8 cellular contexts compared by ENCODE assay signal in the genomic region with DNA sequence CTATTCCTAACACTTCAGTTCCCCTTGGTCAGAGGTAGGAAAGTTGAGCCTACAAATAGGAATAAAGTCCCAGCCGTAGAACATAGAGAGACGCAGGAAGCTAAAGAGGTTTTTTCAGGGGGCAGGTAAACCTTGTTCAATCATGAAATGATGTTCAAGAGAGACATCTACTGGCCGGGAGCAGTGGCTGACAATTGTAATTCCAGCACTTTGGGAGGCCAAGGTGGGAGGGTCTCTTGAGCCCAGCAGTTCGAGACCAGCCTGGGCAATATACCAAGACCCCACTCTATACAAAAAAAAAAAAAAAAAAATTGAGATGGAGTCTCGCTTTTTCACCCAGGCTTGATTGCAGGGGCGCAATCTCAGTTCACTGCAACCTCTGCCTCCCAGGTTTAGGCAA.
DNase-seq lines count a peak whose midpoint lies in the region; ATAC-seq and TF ChIP-seq lines count a peak whose summit lies in the region.

No MANE protein-coding gene starts in this region.

- H3K27ac ChIP-seq in ascending aorta, result no peak overlapping the region

- no peak overlapping the region for H3K27ac Mint-ChIP-seq in T-cell
- H3K27ac Mint-ChIP-seq in natural killer cell, result no peak overlapping the region

- peaks cover 0 to 2% of the 10 kb centered on the region in 2 donors for H3K4me1 ChIP-seq in ascending aorta

- peak in 2 of 3 experiments; percentile 29 to 49 for TF ChIP-seq CTCF in ascending aorta (IDR thresholded peaks at IDR 0.05)
- TF ChIP-seq CTCF in natural killer cell (IDR thresholded peaks at IDR 0.05), result no peak

- no peak overlapping the region for H3K4me3 ChIP-seq in ascending aorta

- H3K9me3 ChIP-seq in ascending aorta, result no peaks in the 10 kb centered on the region

- H3K36me3 ChIP-seq in ascending aorta, result no peaks in the 10 kb centered on the region

- DNase-seq in COR-L47 (lab: John Stamatoyannopoulos, UW) (peak; percentile 77), NCI-H1694 (lab: John Stamatoyannopoulos, UW) (peak; percentile 54), ascending aorta (ENCODE audit: low spot score in 2 of 2) (no peak), kidney glomerular epithelial cell (lab: John Stamatoyannopoulos, UW) (peak; percentile 39), T-cell (no peak), natural killer cell (no peak)

- H3K27me3 ChIP-seq in ascending aorta, result no peaks in the 10 kb centered on the region

- H3K27me3 Mint-ChIP-seq in T-cell, result no peaks in the 10 kb centered on the region
- no peaks in the 10 kb centered on the region for H3K27me3 Mint-ChIP-seq in natural killer cell (ENCODE audit: low read depth in 2 of 2)

- intact Hi-C loops in ascending aorta (cut with DNase I) (no loop called here), natural killer cell (cut with micrococcal nuclease) (no loop called here)

- ATAC-seq in GM21619 (IDR thresholded peaks at IDR 0.05; ENCODE audit: unreplicated experiment), result peak; percentile 69
- ATAC-seq in T-cell (replicated peaks in 1 of 4), result no peak
- ATAC-seq in natural killer cell, result no peak
- no peak for ATAC-seq in HG03095 (IDR thresholded peaks at IDR 0.05; ENCODE audit: unreplicated experiment)

- H3K4me1 Mint-ChIP-seq in T-cell, result peaks cover 6 to 12% (median 11%) of the 10 kb centered on the region in 3 donors
- no peaks in the 10 kb centered on the region for H3K4me1 Mint-ChIP-seq in natural killer cell

- POLR2A ChIA-PET in T-cell (lab: Charles Lee), result no interaction called here

- CTCF ChIA-PET in T-cell (lab: Charles Lee), result interaction anchor here in 1 of 2 donors (0.7 kb wide), 1 partner anchor 399 kb away, joined by 4 read pairs; no protein-coding TSS in a partner anchor

- H3K36me3 Mint-ChIP-seq in T-cell (no peaks in the 10 kb centered on the region), natural killer cell (no peaks in the 10 kb centered on the region)

- H3K9me3 Mint-ChIP-seq in T-cell, result no peaks in the 10 kb centered on the region
- H3K9me3 Mint-ChIP-seq in natural killer cell, result no peaks in the 10 kb centered on the region

- H3K4me3 Mint-ChIP-seq in T-cell (no peak overlapping the region), natural killer cell (no peak overlapping the region)

Comparison
In these comparisons a context has a peak if more than half of its experiments do, and no peak if none do; other contexts are left out.
1. DNase-seq: peak in COR-L47 (single experiment), NCI-H1694 (single experiment) and kidney glomerular epithelial cell (single experiment); none in ascending aorta (0 of 2), T-cell (0 of 34) and natural killer cell (single experiment).